ENCODE assay signal across 25 cellular contexts in the genomic region with DNA sequence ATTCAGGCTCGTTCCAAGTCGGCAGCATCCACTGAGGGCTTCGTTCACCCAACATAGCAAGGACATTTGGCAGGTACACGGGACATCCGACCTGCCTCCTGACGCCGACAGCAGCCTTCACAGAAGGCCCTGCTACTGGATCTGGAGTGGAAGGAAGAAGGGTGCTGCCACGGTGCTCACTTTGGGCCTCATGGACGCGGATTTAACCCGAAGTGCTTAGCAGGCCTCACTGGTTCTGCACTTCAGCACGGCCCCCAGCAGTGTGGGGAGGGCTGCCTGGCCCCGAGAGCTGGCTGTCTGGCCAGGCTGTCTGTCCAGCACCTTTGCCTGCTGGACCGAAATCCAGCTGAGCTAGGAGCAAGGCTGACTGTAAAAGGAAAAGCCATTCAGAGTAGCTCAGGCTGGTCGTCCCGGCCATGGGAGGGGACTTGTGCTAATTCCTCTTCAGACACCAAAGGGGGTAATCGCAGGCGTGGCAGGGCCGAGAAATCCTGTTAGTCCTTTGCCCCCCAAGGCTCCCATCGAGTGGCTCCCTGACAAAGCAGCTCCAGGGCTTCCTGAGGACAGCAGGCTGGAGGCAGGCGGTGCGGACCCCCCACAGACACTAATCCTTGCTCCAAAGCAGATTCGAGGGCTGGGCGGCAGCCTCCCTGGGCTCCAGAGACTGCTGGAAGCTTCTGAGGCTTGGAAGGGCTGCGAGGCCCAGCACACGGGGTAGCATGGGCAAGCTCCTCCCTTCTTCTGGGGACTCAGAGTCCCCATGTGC. TPM values are rescaled to one million over a fixed set of nuclear protein-coding genes. Genes with fewer than 3 reads are reported as not detected.
DNase-seq lines count a peak whose midpoint lies in the region; ATAC-seq, FAIRE-seq and TF ChIP-seq lines count a peak whose summit lies in the region.
"Had no signal": no experiment of that assay in that cellular context is flagged by ENCODE, and none has a peak within 500 bp of the region (broad histone marks: within the 10 kb centered on the region; RNA-seq: fewer than 3 reads in every experiment).

No MANE protein-coding gene starts in this region.

- intact Hi-C loops in HepG2 (cut with micrococcal nuclease; ENCODE audit: unreplicated experiment) (no loop called here), sciatic nerve (cut with DNase I) (no loop called here)
- intact Hi-C loops in activated CD4-positive, alpha-beta T cell treated with anti-CD3 and anti-CD28 coated beads, Interleukin-2, amount 10 ng/mL, durations not matched to agents 24 days and 14 days (cut with micrococcal nuclease), result no loop called here

- H3K4me3 ChIP-seq in HEK293 (ENCODE audit: low read depth, low read length) (no peak overlapping the region), H1 (ENCODE audit: extremely low read depth in 1 of 4, insufficient read depth in 2 of 4, low read depth in 3 of 4, low read length in 4 of 4) (no peak overlapping the region), HepG2 (replicated peaks in 1 of 3; ENCODE audit: insufficient read depth in 1 of 3, low read depth in 2 of 3, low read length in 3 of 3) (peak overlapping the region in 1 of 3 experiments; percentile 3; a peak in 1 of 6 replicates)
- H3K4me3 ChIP-seq: skin epidermis had no signal

- H3K27me3 ChIP-seq in H1 (replicated peaks in 1 of 4; ENCODE audit: control insufficient read depth in 3 of 4, extremely low read depth in 1 of 4, insufficient read depth in 3 of 4, low read length in 3 of 4), result no peaks in the 10 kb centered on the region
- peaks cover 25 to 54% of the 10 kb centered on the region in 2 experiments for H3K27me3 ChIP-seq in HepG2 (ENCODE audit: control insufficient read depth in 1 of 2, insufficient read depth in 2 of 2, low read length in 2 of 2)

- no peak overlapping the region for H2AK5ac ChIP-seq in H1 (ENCODE audit: low read depth, low read length)

- no peak overlapping the region for H4K5ac ChIP-seq in H1 (ENCODE audit: insufficient read length, low read depth, low read length)

- no peaks in the 10 kb centered on the region for H3K4me1 Mint-ChIP-seq in activated CD4-positive, alpha-beta T cell treated with anti-CD3 and anti-CD28 coated beads, Interleukin-2, amount 10 ng/mL, durations not matched to agents 24 days and 14 days
- H3K4me1 Mint-ChIP-seq: activated CD4-positive, alpha-beta memory T cell treated with anti-CD3 and anti-CD28 coated beads, Interleukin-2, amount 10 ng/mL, durations not matched to agents 7 days and 5 days; activated naive CD8-positive, alpha-beta T cell treated with anti-CD3 and anti-CD28 coated beads, Interleukin-2, amount 10 ng/mL, durations not matched to agents 7 days and 5 days; naive B cell had no signal

- H3K9ac ChIP-seq in H1 (replicated peaks in 1 of 4; ENCODE audit: extremely low read depth in 1 of 4, low read depth in 3 of 4, low read length in 3 of 4), result no peak overlapping the region
- H3K9ac ChIP-seq in HepG2 (ENCODE audit: insufficient read depth, low read depth, low read length), result no peak overlapping the region
- H3K9ac ChIP-seq: parathyroid adenoma had no signal

- TF ChIP-seq POLR2A in H1 (IDR thresholded peaks at IDR 0.05; ENCODE audit: control extremely low read depth in 1 of 2, low read depth in 2 of 2, low read length in 2 of 2) (no peak), HepG2 (IDR thresholded peaks at IDR 0.05; ENCODE audit: insufficient read depth in 1 of 2, low read depth in 2 of 2, low read length in 2 of 2) (no peak)

- H3K36me3 Mint-ChIP-seq in activated CD4-positive, alpha-beta T cell treated with anti-CD3 and anti-CD28 coated beads, Interleukin-2, amount 10 ng/mL, durations not matched to agents 24 days and 14 days (ENCODE audit: low read depth), result no peaks in the 10 kb centered on the region
- H3K36me3 Mint-ChIP-seq: activated naive CD8-positive, alpha-beta T cell treated with anti-CD3 and anti-CD28 coated beads, Interleukin-2, amount 10 ng/mL, durations not matched to agents 7 days and 5 days had no signal

- in situ Hi-C loops in HepG2 (cut with HindIII; ENCODE audit: extremely low pct_ligation_motif_present, low pct_unique_long_range_greater_than_20kb), result no loop called here

- no peak overlapping the region for H3K4me3 Mint-ChIP-seq in activated CD4-positive, alpha-beta T cell treated with anti-CD3 and anti-CD28 coated beads, Interleukin-2, amount 10 ng/mL, durations not matched to agents 24 days and 14 days
- H3K4me3 Mint-ChIP-seq: activated CD4-positive, alpha-beta memory T cell treated with anti-CD3 and anti-CD28 coated beads, Interleukin-2, amount 10 ng/mL, durations not matched to agents 7 days and 5 days; activated naive CD8-positive, alpha-beta T cell treated with anti-CD3 and anti-CD28 coated beads, Interleukin-2, amount 10 ng/mL, durations not matched to agents 7 days and 5 days; CD8-positive, alpha-beta memory T cell; naive B cell; stimulated activated naive B cell treated with anti-CD40 and anti-IgM and Interleukin-4, amounts not matched to agents 10 μg/mL and 1 μg/mL and 100 μg/mL, for 72 hours had no signal

- TF ChIP-seq CTCF in HEK293 (tag by site-specific recombination; IDR thresholded peaks at IDR 0.05), result no peak
- no peak for TF ChIP-seq CTCF in H1 (IDR thresholded peaks at IDR 0.05; ENCODE audit: control extremely low read depth in 1 of 3, insufficient read depth in 1 of 3, low read depth in 1 of 3, low read length in 3 of 3)
- no peak for TF ChIP-seq CTCF in HepG2 (CRISPR knock-in tag; IDR thresholded peaks at IDR 0.05)

- H3K79me1 ChIP-seq in H1 (ENCODE audit: low read depth, low read length), result no peaks in the 10 kb centered on the region

- 81% methylated on average over 18 of the region's 26 CpGs; no CpG with 5 or more reads in 1 of the 2 experiments for WGBS in H1 (ENCODE audit: extremely low coverage in 1 of 2, insufficient coverage in 1 of 2, insufficient read length in 1 of 2, insufficient replicate concordance in 2 of 2, low coverage in 1 of 2, low lambda C conversion rate in 2 of 2, missing lambda C conversion rate in 1 of 2), 2 experiments
- WGBS in HepG2 (ENCODE audit: low lambda C conversion rate), result 50% methylated on average over 2 of the region's 26 CpGs

- H3K79me2 ChIP-seq in H1 (ENCODE audit: control insufficient read depth in 1 of 2, insufficient read depth in 2 of 2, low read length in 2 of 2) (no peaks in the 10 kb centered on the region), HepG2 (ENCODE audit: insufficient read depth, low read length) (no peaks in the 10 kb centered on the region)
- H3K79me2 ChIP-seq: parathyroid adenoma had no signal

- TF ChIP-seq RAD21 in H1 (IDR thresholded peaks at IDR 0.05 in 1 of 2, conservative IDR thresholded peaks at IDR 0.05 in 1 of 2; ENCODE audit: low read depth in 2 of 2, low read length in 2 of 2) (no peak), HepG2 (CRISPR knock-in tag; IDR thresholded peaks at IDR 0.05) (no peak)

- no peak overlapping the region for H3K18ac ChIP-seq in H1 (ENCODE audit: extremely low read depth, low read length)

- DNase-seq in H1 (ENCODE audit: low read depth in 1 of 2, low spot score in 2 of 2) (no peak), HepG2 (ENCODE audit: low spot score) (no peak), sciatic nerve (ENCODE audit: low spot score) (peak; percentile 56), NCI-H2107 (lab: John Stamatoyannopoulos, UW) (no peak), urothelium cell line (ENCODE audit: low spot score) (no peak)
- DNase-seq in activated CD4-positive, alpha-beta T cell treated with anti-CD3 and anti-CD28 coated beads, Interleukin-2, amount 10 ng/mL, durations not matched to agents 24 days and 14 days, result no peak
- DNase-seq: activated CD4-positive, alpha-beta memory T cell treated with anti-CD3 and anti-CD28 coated beads, Interleukin-2, amount 10 ng/mL, durations not matched to agents 7 days and 5 days; activated CD4-positive, CD25-positive, alpha-beta regulatory T cell; activated effector memory CD4-positive, alpha-beta T cell treated with Interleukin-2 at 50 U/mL for 16 hours; activated naive CD8-positive, alpha-beta T cell treated with anti-CD3 and anti-CD28 coated beads, Interleukin-2, amount 10 ng/mL, durations not matched to agents 7 days and 5 days; effector CD4-positive, alpha-beta T cell; foreskin keratinocyte; GDM1; hippocampal formation; mesenchymal stem cell; naive B cell; NCI-H2081; stimulated activated CD4-positive, alpha-beta T cell treated with anti-CD3 and anti-CD28 coated beads, Interleukin-2, amount 100 ng/mL, for 24 hours; stimulated activated naive B cell treated with anti-CD40 and anti-IgM and Interleukin-4, amounts not matched to agents 10 μg/mL and 1 μg/mL and 100 μg/mL, for 72 hours; T-helper 9 cell had no signal

- H2BK20ac ChIP-seq in H1 (ENCODE audit: low read length), result no peak overlapping the region

- H3K14ac ChIP-seq in H1 (ENCODE audit: insufficient read length), result no peak overlapping the region

- no peaks in the 10 kb centered on the region for H3K9me3 Mint-ChIP-seq in activated CD4-positive, alpha-beta T cell treated with anti-CD3 and anti-CD28 coated beads, Interleukin-2, amount 10 ng/mL, durations not matched to agents 24 days and 14 days
- H3K9me3 Mint-ChIP-seq: activated CD4-positive, alpha-beta memory T cell treated with anti-CD3 and anti-CD28 coated beads, Interleukin-2, amount 10 ng/mL, durations not matched to agents 7 days and 5 days; activated naive CD8-positive, alpha-beta T cell treated with anti-CD3 and anti-CD28 coated beads, Interleukin-2, amount 10 ng/mL, durations not matched to agents 7 days and 5 days had no signal

- no peak overlapping the region for H2BK12ac ChIP-seq in H1 (ENCODE audit: low read depth, low read length)

- H3K36me3 ChIP-seq in HEK293 (ENCODE audit: control insufficient read depth in 2 of 2, insufficient read depth in 1 of 2, low read length in 2 of 2), result no peaks in the 10 kb centered on the region
- H3K36me3 ChIP-seq in H1 (ENCODE audit: control insufficient read depth in 2 of 4, insufficient read depth in 4 of 4, low read length in 3 of 4), result no peaks in the 10 kb centered on the region
- H3K36me3 ChIP-seq in HepG2 (replicated peaks in 1 of 2; ENCODE audit: control insufficient read depth in 1 of 2, insufficient read depth in 2 of 2, low read length in 2 of 2), result no peaks in the 10 kb centered on the region

- peak overlapping the region; percentile 12; the same call in 1 of the 2 replicates for H2BK5ac ChIP-seq in H1 (ENCODE audit: low read depth, low read length)

- H3K27me3 Mint-ChIP-seq in activated CD4-positive, alpha-beta T cell treated with anti-CD3 and anti-CD28 coated beads, Interleukin-2, amount 10 ng/mL, durations not matched to agents 24 days and 14 days, result peaks cover 9% of the 10 kb centered on the region

- H3K4me2 ChIP-seq in H1 (ENCODE audit: insufficient read depth in 1 of 2, low read depth in 2 of 2, low read length in 2 of 2) (no peak overlapping the region), HepG2 (ENCODE audit: low read depth, low read length) (peak overlapping the region; percentile 11; the same call in 1 of the 2 replicates)

- no peaks in the 10 kb centered on the region for H3K9me3 ChIP-seq in HEK293 (ENCODE audit: control insufficient read depth, insufficient read depth, low read depth, low read length)
- H3K9me3 ChIP-seq in H1 (ENCODE audit: insufficient read depth in 2 of 2, low read depth in 1 of 2, low read length in 1 of 2), result 0 out of 4 replicates have a peak, but pooled peaks cover 0 to 2% of the 10 kb centered on the region in 2 experiments
- H3K9me3 ChIP-seq in HepG2 (ENCODE audit: low read length), result no peaks in the 10 kb centered on the region

- H3K56ac ChIP-seq in H1 (replicated peaks; ENCODE audit: insufficient read length, low read depth, low read length), result no peak overlapping the region

- H3K4ac ChIP-seq in H1 (replicated peaks; ENCODE audit: insufficient read length, low read depth, low read length), result no peak overlapping the region

- peak; percentile 8; the same call in 2 of the 3 replicates for ATAC-seq in HepG2
- ATAC-seq in sciatic nerve, result peak; percentile 4
- ATAC-seq: foreskin keratinocyte; stimulated activated naive B cell treated with anti-CD40 and anti-IgM and Interleukin-4, amounts not matched to agents 10 μg/mL and 1 μg/mL and 100 μg/mL, for 72 hours had no signal

- no peak overlapping the region for H3K23ac ChIP-seq in H1 (ENCODE audit: insufficient read length)

- H2AFZ ChIP-seq in H1 (ENCODE audit: low read length) (no peak overlapping the region), HepG2 (ENCODE audit: low read length) (no peak overlapping the region)
- H2AFZ ChIP-seq: parathyroid adenoma had no signal

- no peak overlapping the region for H3K27ac Mint-ChIP-seq in activated CD4-positive, alpha-beta T cell treated with anti-CD3 and anti-CD28 coated beads, Interleukin-2, amount 10 ng/mL, durations not matched to agents 24 days and 14 days
- H3K27ac Mint-ChIP-seq: activated CD4-positive, alpha-beta memory T cell treated with anti-CD3 and anti-CD28 coated beads, Interleukin-2, amount 10 ng/mL, durations not matched to agents 7 days and 5 days; activated naive CD8-positive, alpha-beta T cell treated with anti-CD3 and anti-CD28 coated beads, Interleukin-2, amount 10 ng/mL, durations not matched to agents 7 days and 5 days; CD8-positive, alpha-beta memory T cell; stimulated activated naive B cell treated with anti-CD40 and anti-IgM and Interleukin-4, amounts not matched to agents 10 μg/mL and 1 μg/mL and 100 μg/mL, for 72 hours had no signal

- H4K20me1 ChIP-seq in H1 (replicated peaks in 1 of 2; ENCODE audit: control insufficient read depth in 1 of 2, insufficient read depth in 2 of 2, low read length in 2 of 2), result no peaks in the 10 kb centered on the region
- H4K20me1 ChIP-seq in HepG2 (ENCODE audit: insufficient read depth, low read length), result no peaks in the 10 kb centered on the region

- FAIRE-seq in H1 (lab: Jason Lieb, UNC), result no peak
- FAIRE-seq in HepG2 (lab: Jason Lieb, UNC), result no peak
- no peak for FAIRE-seq in urothelium cell line (lab: Jason Lieb, UNC)
- FAIRE-seq: HTR-8/SVneo had no signal

- H3K4me1 ChIP-seq in HEK293 (ENCODE audit: control insufficient read depth, insufficient read depth, low read length) (no peaks in the 10 kb centered on the region), H1 (replicated peaks in 1 of 4; ENCODE audit: control insufficient read depth in 3 of 4, insufficient read depth in 4 of 4, low read length in 3 of 4) (peaks cover 0 to 2% (median under 1%) of the 10 kb centered on the region in 4 experiments; a peak in 2 of 7 replicates), HepG2 (ENCODE audit: insufficient read depth, low read length) (peaks cover 57% of the 10 kb centered on the region)
- H3K4me1 ChIP-seq: foreskin keratinocyte, parathyroid adenoma had no signal

- H3K27ac ChIP-seq in HEK293 (ENCODE audit: extremely low read depth, low read depth, low read length) (no peak overlapping the region), H1 (ENCODE audit: low read depth, low read length) (no peak overlapping the region), HepG2 (ENCODE audit: extremely low read length, insufficient read depth, low read length) (no peak overlapping the region)
- H3K27ac ChIP-seq: foreskin keratinocyte, parathyroid adenoma, skin epidermis had no signal

- BruUV-seq in HepG2 (replicated peaks; lab: Mats Ljungman, UMichigan), result no TSS peak

- H4K8ac ChIP-seq in H1 (ENCODE audit: extremely low read depth, insufficient read depth, low read length), result peak overlapping the region; percentile 83; the same call in 1 of the 2 replicates

- H2BK120ac ChIP-seq in H1 (replicated peaks; ENCODE audit: low read depth, low read length), result no peak overlapping the region

- H2BK15ac ChIP-seq in H1 (ENCODE audit: low read length), result 0 out of 2 replicates have a peak overlapping the region, but pooled peaks have one; percentile 0

- H3K23me2 ChIP-seq in H1 (ENCODE audit: low read depth, low read length), result no peaks in the 10 kb centered on the region

- no peak overlapping the region for H4K91ac ChIP-seq in H1 (replicated peaks; ENCODE audit: insufficient read length, low read length)

- CTCF ChIA-PET in HEK293 (lab: Yijun Ruan, JAX), result no interaction called here
- CTCF ChIA-PET in H1 (lab: Charles Lee; ENCODE audit: partially characterized antibody), result interaction anchor here (0.7 to 1.5 kb wide), 3 partner anchors 8 to 292 kb away, joined by 4 read pairs; no protein-coding TSS in a partner anchor
- CTCF ChIA-PET in HepG2 (lab: Yijun Ruan, JAX; ENCODE audit: low intra/inter-chr PET ratio, low total read pairs), result no interaction called here

- POLR2A ChIA-PET in HEK293 (lab: Yijun Ruan, JAX) (no interaction called here), H1 (lab: Charles Lee; ENCODE audit: partially characterized antibody) (interaction anchor here (0.7 kb wide), 1 partner anchor 184 kb away, joined by 3 read pairs; no protein-coding TSS in a partner anchor), HepG2 (lab: Yijun Ruan, JAX) (interaction anchor here (0.9 kb wide), 1 partner anchor 13 kb away, joined by 4 read pairs; no protein-coding TSS in a partner anchor)

- TF ChIP-seq EP300 in H1 (IDR thresholded peaks at IDR 0.05; ENCODE audit: borderline replicate concordance in 1 of 2, low read depth in 2 of 2, low read length in 2 of 2) (no peak), HepG2 (IDR thresholded peaks at IDR 0.05; ENCODE audit: low read depth in 2 of 2, low read length in 2 of 2) (no peak), HepG2 (CRISPR knock-in tag; IDR thresholded peaks at IDR 0.05; ENCODE audit: borderline replicate concordance) (no peak)

RNA-seq across cellular contexts. Expression of gene RXRA, which starts 11.1 kb away (rescaled TPM):
- total RNA-seq in H1 (2021; fragmentation: NEBNext Ultra II Directional; extraction: Animal tissue kit (Norgen Biotek cat#: 25700)), result 28.1 and 29.4 TPM in 2 replicates
- 9.8 and 21.0 TPM in 2 replicates for polyA plus RNA-seq in H1 (2011; rRNA removed)
- polyA plus RNA-seq in H1 (2011; cell fraction: cytosol; rRNA removed), result 14.3 TPM
- 27.1 TPM for polyA plus RNA-seq in H1 (2011; cell fraction: nucleus; rRNA removed)
- polyA plus RNA-seq in H1 (2012, experiment 1 of 2), result 14.2 to 23.4 TPM (median 21.5 TPM) in 4 replicates
- polyA plus RNA-seq in H1 (2012, experiment 2 of 2), result 17.1 TPM
- 14.4 TPM for polyA plus RNA-seq in H1 (2013, experiment 1 of 2)
- polyA plus RNA-seq in H1 (2013, experiment 2 of 2), result 14.7 TPM
- 9.7 and 12.2 TPM in 2 replicates for polyA minus RNA-seq in H1 (2011; rRNA and poly(A)+ RNA removed)
- polyA minus RNA-seq in H1 (2011; cell fraction: cytosol; rRNA and poly(A)+ RNA removed), result 14.5 TPM
- polyA minus RNA-seq in H1 (2011; cell fraction: nucleus; rRNA and poly(A)+ RNA removed), result 13.4 TPM
- 19.2 and 29.2 TPM in 2 replicates for total RNA-seq in HepG2 (2016; rRNA removed; fragmentation: Illumina TruSeq; extraction: Trizol)
- 24.1 and 24.5 TPM in 2 replicates for total RNA-seq in HepG2 (2016; cell fraction: cytosol; rRNA removed; fragmentation: Illumina TruSeq; extraction: Trizol; ENCODE audit: low read depth)
- total RNA-seq in HepG2 (2016; cell fraction: insoluble cytoplasmic fraction; rRNA removed; fragmentation: Illumina TruSeq; extraction: Trizol), result 16.2 and 29.2 TPM in 2 replicates
- 50.6 and 51.0 TPM in 2 replicates for total RNA-seq in HepG2 (2016; cell fraction: membrane; rRNA removed; fragmentation: Illumina TruSeq; extraction: Trizol)
- 14.5 and 14.9 TPM in 2 replicates for total RNA-seq in HepG2 (2016; cell fraction: nucleus; rRNA removed; fragmentation: Illumina TruSeq; extraction: Trizol)
- polyA plus RNA-seq in HepG2 (2011; rRNA removed), result 18.9 and 23.8 TPM in 2 replicates
- 20.3 and 28.6 TPM in 2 replicates for polyA plus RNA-seq in HepG2 (2011; cell fraction: cytosol; rRNA removed)
- 25.5 and 28.6 TPM in 2 replicates for polyA plus RNA-seq in HepG2 (2011; cell fraction: nucleus; rRNA removed)
- polyA plus RNA-seq in HepG2 (2012), result 42.6 and 48.4 TPM in 2 replicates
- polyA plus RNA-seq in HepG2 (2016; cell fraction: cytosol; fragmentation: Illumina TruSeq; extraction: Trizol; ENCODE audit: low read depth), result 68.3 and 74.3 TPM in 2 replicates
- polyA plus RNA-seq in HepG2 (2016; cell fraction: insoluble cytoplasmic fraction; fragmentation: Illumina TruSeq; extraction: Trizol; ENCODE audit: low read depth), result 28.2 and 39.1 TPM in 2 replicates
- 81.0 and 95.6 TPM in 2 replicates for polyA plus RNA-seq in HepG2 (2016; cell fraction: membrane; fragmentation: Illumina TruSeq; extraction: Trizol; ENCODE audit: low read depth)
- polyA plus RNA-seq in HepG2 (2016; cell fraction: nucleus; fragmentation: Illumina TruSeq; extraction: Trizol; ENCODE audit: insufficient read depth, low read depth), result 27.8 and 30.7 TPM in 2 replicates
- polyA minus RNA-seq in HepG2 (2011; rRNA and poly(A)+ RNA removed; ENCODE audit: low replicate concordance), result 26.4 and 69.1 TPM in 2 replicates
- 27.2 and 30.5 TPM in 2 replicates for polyA minus RNA-seq in HepG2 (2011; cell fraction: cytosol; rRNA and poly(A)+ RNA removed)
- polyA minus RNA-seq in HepG2 (2011; cell fraction: nucleus; rRNA and poly(A)+ RNA removed), result 13.6 and 15.8 TPM in 2 replicates
- total RNA-seq in sciatic nerve, result 78.1 TPM
- total RNA-seq in activated CD4-positive, alpha-beta T cell treated with anti-CD3 and anti-CD28 coated beads, Interleukin-2, amount 10 ng/mL, durations not matched to agents 24 days and 14 days, result 4.0 and 4.8 TPM in 2 replicates
